ENCODE assay signal across 14 cellular contexts in genomic region chr1:30715216-30715615, GRCh38. TPM values are rescaled to one million over a fixed set of nuclear protein-coding genes. Genes with fewer than 3 reads are reported as not detected.
DNase-seq lines count a peak whose midpoint lies in the region; ATAC-seq, FAIRE-seq and TF ChIP-seq lines count a peak whose summit lies in the region.
"Had no signal": no experiment of that assay in that cellular context is flagged by ENCODE, and none has a peak within 500 bp of the region (broad histone marks: within the 10 kb centered on the region; RNA-seq: fewer than 3 reads in every experiment).

No MANE protein-coding gene starts in this region.

- H3K9ac ChIP-seq in Loucy (ENCODE audit: low read depth, low read length, poor library complexity, severe bottlenecking) (no peak overlapping the region), H1 (replicated peaks in 1 of 4; ENCODE audit: extremely low read depth in 1 of 4, low read depth in 3 of 4, low read length in 3 of 4) (no peak overlapping the region)

- peak; percentile 61 for TF ChIP-seq CTCF in Loucy (conservative IDR thresholded peaks at IDR 0.05; ENCODE audit: low read length)
- TF ChIP-seq CTCF in H1 (IDR thresholded peaks at IDR 0.05; ENCODE audit: control extremely low read depth in 1 of 3, insufficient read depth in 1 of 3, low read depth in 1 of 3, low read length in 3 of 3): peak in 2 of 3 experiments; percentile 68 to 70; a peak in 2 of 4 replicates

- no peaks in the 10 kb centered on the region for H3K79me1 ChIP-seq in H1 (ENCODE audit: low read depth, low read length)

- H3K36me3 Mint-ChIP-seq in activated naive CD4-positive, alpha-beta T cell treated with anti-CD3 and anti-CD28 coated beads for 36 hours (ENCODE audit: low read depth): peaks cover 1% of the 10 kb centered on the region
- no peaks in the 10 kb centered on the region for H3K36me3 Mint-ChIP-seq in activated naive CD4-positive, alpha-beta T cell treated with anti-CD3 and anti-CD28 coated beads, Interleukin-2, amount 10 ng/mL, durations not matched to agents 7 days and 5 days
- H3K36me3 Mint-ChIP-seq: T-cell had no signal

- H2AFZ ChIP-seq in Loucy (ENCODE audit: low read length) (no peak overlapping the region), H1 (ENCODE audit: low read length) (no peak overlapping the region)

- no peak overlapping the region for H3K4me3 Mint-ChIP-seq in activated naive CD4-positive, alpha-beta T cell treated with anti-CD3 and anti-CD28 coated beads for 36 hours
- H3K4me3 Mint-ChIP-seq in activated naive CD4-positive, alpha-beta T cell treated with anti-CD3 and anti-CD28 coated beads, Interleukin-2, amount 10 ng/mL, durations not matched to agents 7 days and 5 days: no peak overlapping the region
- H3K4me3 Mint-ChIP-seq: T-cell had no signal

- no peak overlapping the region for H3K27ac ChIP-seq in H1 (ENCODE audit: low read depth, low read length)

- H3K56ac ChIP-seq in H1 (replicated peaks; ENCODE audit: insufficient read length, low read depth, low read length): no peak overlapping the region

- no peaks in the 10 kb centered on the region for H3K36me3 ChIP-seq in Loucy (ENCODE audit: insufficient read depth, low read length)
- H3K36me3 ChIP-seq in H1 (ENCODE audit: control insufficient read depth in 2 of 4, insufficient read depth in 4 of 4, low read length in 3 of 4): no peaks in the 10 kb centered on the region

- no peaks in the 10 kb centered on the region for H3K9me2 ChIP-seq in Loucy (replicated peaks; ENCODE audit: low read depth, low read length)

- POLR2A ChIA-PET in H1 (lab: Charles Lee; ENCODE audit: partially characterized antibody): no interaction called here

- CTCF ChIA-PET in activated naive CD4-positive, alpha-beta T cell treated with anti-CD3 and anti-CD28 coated beads for 36 hours (lab: Charles Lee): interaction anchor here (0.5 to 1.4 kb wide), 4 partner anchors 8 to 410 kb away, joined by 3 to 4 read pairs (median 3); no protein-coding TSS in a partner anchor
- CTCF ChIA-PET in activated naive CD4-positive, alpha-beta T cell treated with anti-CD3 and anti-CD28 coated beads, Interleukin-2, amount 10 ng/mL, durations not matched to agents 7 days and 5 days (lab: Charles Lee): interaction anchor here (1.3 kb wide), 1 partner anchor 65 kb away, joined by 3 read pairs; no protein-coding TSS in a partner anchor
- CTCF ChIA-PET in H1 (lab: Charles Lee; ENCODE audit: partially characterized antibody): interaction anchor here (0.9 to 55.1 kb wide), 12 partner anchors 13 to 866 kb away, joined by 3 to 1640 read pairs (median 3); partner anchors contain the start of gene LAPTM5

- ATAC-seq in sciatic nerve: no peak
- no peak for ATAC-seq in left colon
- ATAC-seq: activated naive CD4-positive, alpha-beta T cell treated with anti-CD3 and anti-CD28 coated beads, Interleukin-2, amount 50 U/mL, for 72 hours; mucosa of descending colon; T-cell had no signal

- 85% methylated on average over 2 of the region's 2 CpGs; no CpG with 5 or more reads in 1 of the 2 experiments for WGBS in H1 (ENCODE audit: extremely low coverage in 1 of 2, insufficient coverage in 1 of 2, insufficient read length in 1 of 2, insufficient replicate concordance in 2 of 2, low coverage in 1 of 2, low lambda C conversion rate in 2 of 2, missing lambda C conversion rate in 1 of 2), 2 experiments

- no peak overlapping the region for H3K27ac Mint-ChIP-seq in activated naive CD4-positive, alpha-beta T cell treated with anti-CD3 and anti-CD28 coated beads for 36 hours
- no peak overlapping the region for H3K27ac Mint-ChIP-seq in activated naive CD4-positive, alpha-beta T cell treated with anti-CD3 and anti-CD28 coated beads, Interleukin-2, amount 10 ng/mL, durations not matched to agents 7 days and 5 days
- H3K27ac Mint-ChIP-seq: activated naive CD4-positive, alpha-beta T cell treated with anti-CD3 and anti-CD28 coated beads, Interleukin-2, amount 50 U/mL, for 72 hours; T-cell had no signal

- H3K27me3 ChIP-seq in Loucy (ENCODE audit: insufficient read depth, low read length, poor library complexity, severe bottlenecking) (no peaks in the 10 kb centered on the region), H1 (replicated peaks in 1 of 4; ENCODE audit: control insufficient read depth in 3 of 4, extremely low read depth in 1 of 4, insufficient read depth in 3 of 4, low read length in 3 of 4) (no peaks in the 10 kb centered on the region; a peak in 1 of 7 replicates)

- H3K27me3 Mint-ChIP-seq in activated naive CD4-positive, alpha-beta T cell treated with anti-CD3 and anti-CD28 coated beads for 36 hours (ENCODE audit: low read depth): no peaks in the 10 kb centered on the region
- peaks cover 35% of the 10 kb centered on the region for H3K27me3 Mint-ChIP-seq in activated naive CD4-positive, alpha-beta T cell treated with anti-CD3 and anti-CD28 coated beads, Interleukin-2, amount 10 ng/mL, durations not matched to agents 7 days and 5 days

- no peaks in the 10 kb centered on the region for H3F3A ChIP-seq in Loucy (ENCODE audit: low read depth)

- no peak overlapping the region for H3K4ac ChIP-seq in H1 (replicated peaks; ENCODE audit: insufficient read length, low read depth, low read length)

- H2AK5ac ChIP-seq in H1 (ENCODE audit: low read depth, low read length): no peak overlapping the region

- H3K18ac ChIP-seq in H1 (ENCODE audit: extremely low read depth, low read length): no peak overlapping the region

- peaks cover 9% of the 10 kb centered on the region for H3K9me3 Mint-ChIP-seq in activated naive CD4-positive, alpha-beta T cell treated with anti-CD3 and anti-CD28 coated beads for 36 hours
- peaks cover 12% of the 10 kb centered on the region for H3K9me3 Mint-ChIP-seq in activated naive CD4-positive, alpha-beta T cell treated with anti-CD3 and anti-CD28 coated beads, Interleukin-2, amount 10 ng/mL, durations not matched to agents 7 days and 5 days

- no peak for FAIRE-seq in H1 (lab: Jason Lieb, UNC)
- FAIRE-seq: GM19239 had no signal

- no peak for TF ChIP-seq POLR2A in H1 (IDR thresholded peaks at IDR 0.05; ENCODE audit: control extremely low read depth in 1 of 2, low read depth in 2 of 2, low read length in 2 of 2)

- H3K9me3 ChIP-seq in Loucy (ENCODE audit: insufficient read depth, low read depth, low read length): peaks cover 8% of the 10 kb centered on the region; the same call in 1 of the 2 replicates
- peaks cover 10 to 11% of the 10 kb centered on the region in 2 experiments for H3K9me3 ChIP-seq in H1 (ENCODE audit: insufficient read depth in 2 of 2, low read depth in 1 of 2, low read length in 1 of 2)
- H3K9me3 ChIP-seq: Caco-2 had no signal

- H4K8ac ChIP-seq in H1 (ENCODE audit: extremely low read depth, insufficient read depth, low read length): no peak overlapping the region

- DNase-seq in activated naive CD4-positive, alpha-beta T cell treated with anti-CD3 and anti-CD28 coated beads for 36 hours: peak; percentile 36
- DNase-seq in activated naive CD4-positive, alpha-beta T cell treated with anti-CD3 and anti-CD28 coated beads, Interleukin-2, amount 10 ng/mL, durations not matched to agents 7 days and 5 days: no peak
- DNase-seq in H1 (ENCODE audit: low read depth in 1 of 2, low spot score in 2 of 2) (peak in 1 of 2 experiments; percentile 75), sciatic nerve (ENCODE audit: low spot score) (no peak), left colon (no peak), kidney glomerular epithelial cell (lab: John Stamatoyannopoulos, UW) (no peak)
- peak; percentile 26 for DNase-seq in stimulated activated CD4-positive, alpha-beta T cell treated with anti-CD3 and anti-CD28 coated beads, Interleukin-4, amount 100 ng/mL, for 1 hour
- DNase-seq: Caco-2, NCI-H2029 treated with DMSO at 0.1 percent for 48 hours, T-cell had no signal

- intact Hi-C loops in activated naive CD4-positive, alpha-beta T cell treated with anti-CD3 and anti-CD28 coated beads for 36 hours (cut with micrococcal nuclease): no loop called here
- intact Hi-C loops in sciatic nerve (cut with DNase I) (loop anchor here (5.0 kb wide), 1 partner anchor 1488 kb away; no protein-coding TSS in a partner anchor), left colon (cut with DNase I, micrococcal nuclease) (loop anchor here in 1 of 2 donors (10.0 kb wide), 1 partner anchor 1480 kb away; the partner anchor contains the start of genes MECR and PTPRU)

- H4K91ac ChIP-seq in H1 (replicated peaks; ENCODE audit: insufficient read length, low read length): no peak overlapping the region

- no peak for TF ChIP-seq RAD21 in H1 (IDR thresholded peaks at IDR 0.05 in 1 of 2, conservative IDR thresholded peaks at IDR 0.05 in 1 of 2; ENCODE audit: low read depth in 2 of 2, low read length in 2 of 2)

- H4K20me1 ChIP-seq in Loucy (ENCODE audit: insufficient read depth, low read length, poor library complexity, severe bottlenecking): no peaks in the 10 kb centered on the region
- no peaks in the 10 kb centered on the region for H4K20me1 ChIP-seq in H1 (replicated peaks in 1 of 2; ENCODE audit: control insufficient read depth in 1 of 2, insufficient read depth in 2 of 2, low read length in 2 of 2)

- H3K23me2 ChIP-seq in H1 (ENCODE audit: low read depth, low read length): peaks cover 10% of the 10 kb centered on the region; the same call in 1 of the 2 replicates

- no peak overlapping the region for H4K5ac ChIP-seq in H1 (ENCODE audit: insufficient read length, low read depth, low read length)

- peaks cover 8% of the 10 kb centered on the region for H3K4me1 ChIP-seq in Loucy (ENCODE audit: insufficient read depth, low read length, poor library complexity, severe bottlenecking)
- peaks cover 0 to 4% (median 1%) of the 10 kb centered on the region in 4 experiments; a peak in 5 of 7 replicates for H3K4me1 ChIP-seq in H1 (replicated peaks in 1 of 4; ENCODE audit: control insufficient read depth in 3 of 4, insufficient read depth in 4 of 4, low read length in 3 of 4)
- H3K4me1 ChIP-seq: Caco-2 had no signal

- TF ChIP-seq EP300 in H1 (IDR thresholded peaks at IDR 0.05; ENCODE audit: borderline replicate concordance in 1 of 2, low read depth in 2 of 2, low read length in 2 of 2): no peak

- no peak overlapping the region for H2BK12ac ChIP-seq in H1 (ENCODE audit: low read depth, low read length)

- no peak overlapping the region for H2BK5ac ChIP-seq in H1 (ENCODE audit: low read depth, low read length)

- H3K14ac ChIP-seq in H1 (ENCODE audit: insufficient read length): no peak overlapping the region

- H3K4me1 Mint-ChIP-seq in activated naive CD4-positive, alpha-beta T cell treated with anti-CD3 and anti-CD28 coated beads for 36 hours (ENCODE audit: low read depth): peaks cover 14% of the 10 kb centered on the region
- peaks cover 17% of the 10 kb centered on the region for H3K4me1 Mint-ChIP-seq in activated naive CD4-positive, alpha-beta T cell treated with anti-CD3 and anti-CD28 coated beads, Interleukin-2, amount 10 ng/mL, durations not matched to agents 7 days and 5 days

- H3K23ac ChIP-seq in H1 (ENCODE audit: insufficient read length): no peak overlapping the region

- H3K4me3 ChIP-seq in Loucy (ENCODE audit: low read length, poor library complexity, severe bottlenecking) (no peak overlapping the region), H1 (ENCODE audit: extremely low read depth in 1 of 4, insufficient read depth in 2 of 4, low read depth in 3 of 4, low read length in 4 of 4) (no peak overlapping the region)
- H3K4me3 ChIP-seq: mucosa of descending colon had no signal

- H3K79me2 ChIP-seq in Loucy (ENCODE audit: insufficient read depth, low read length) (no peaks in the 10 kb centered on the region), H1 (ENCODE audit: control insufficient read depth in 1 of 2, insufficient read depth in 2 of 2, low read length in 2 of 2) (no peaks in the 10 kb centered on the region)

- no peak overlapping the region for H2BK20ac ChIP-seq in H1 (ENCODE audit: low read length)

- H2BK15ac ChIP-seq in H1 (ENCODE audit: low read length): 0 out of 2 replicates have a peak overlapping the region, but pooled peaks have one; percentile 37

- no peak overlapping the region for H2BK120ac ChIP-seq in H1 (replicated peaks; ENCODE audit: low read depth, low read length)

- H3K4me2 ChIP-seq in Loucy (ENCODE audit: low read depth, low read length, poor library complexity, severe bottlenecking): no peak overlapping the region
- H3K4me2 ChIP-seq in H1 (ENCODE audit: insufficient read depth in 1 of 2, low read depth in 2 of 2, low read length in 2 of 2): no peak overlapping the region

RNA-seq across cellular contexts. Expression of gene MATN1, which starts 8.2 kb away (rescaled TPM):
- under 1 TPM; 0.36 to 0.37 TPM for total RNA-seq in activated naive CD4-positive, alpha-beta T cell treated with anti-CD3 and anti-CD28 coated beads for 36 hours
- total RNA-seq in H1 (2021; fragmentation: NEBNext Ultra II Directional; extraction: Animal tissue kit (Norgen Biotek cat#: 25700)): 0.11 and 0.28 TPM in 2 replicates
- 0.11 and 0.12 TPM in 2 replicates for polyA plus RNA-seq in H1 (2011; rRNA removed)
- polyA plus RNA-seq in H1 (2011; cell fraction: cytosol; rRNA removed): 0.23 TPM
- 0.19 TPM for polyA plus RNA-seq in H1 (2011; cell fraction: nucleus; rRNA removed)
- 0.11 to 0.32 TPM (median 0.16 TPM) in 4 replicates for polyA plus RNA-seq in H1 (2012, experiment 1 of 2)
- not detected for polyA plus RNA-seq in H1 (2012, experiment 2 of 2)
- 0.08 TPM for polyA plus RNA-seq in H1 (2013, experiment 1 of 2)
- 0.11 TPM for polyA plus RNA-seq in H1 (2013, experiment 2 of 2)
- polyA minus RNA-seq in H1 (2011; rRNA and poly(A)+ RNA removed): 0.13 and 0.24 TPM in 2 replicates
- polyA minus RNA-seq in H1 (2011; cell fraction: cytosol; rRNA and poly(A)+ RNA removed): not detected
- not detected for polyA minus RNA-seq in H1 (2011; cell fraction: nucleus; rRNA and poly(A)+ RNA removed)
- total RNA-seq in sciatic nerve (0.18 TPM), left colon (not detected)
- total RNA-seq: Caco-2 had no signal

RNA-seq across cellular contexts. Expression of gene LAPTM5, which starts 42.4 kb away (rescaled TPM):
- 100 to 1,000 TPM; 205 to 208 TPM for total RNA-seq in activated naive CD4-positive, alpha-beta T cell treated with anti-CD3 and anti-CD28 coated beads for 36 hours
- total RNA-seq in H1 (2021; fragmentation: NEBNext Ultra II Directional; extraction: Animal tissue kit (Norgen Biotek cat#: 25700)): 0.37 and 0.52 TPM in 2 replicates
- 0.77 and 1.4 TPM in 2 replicates for polyA plus RNA-seq in H1 (2011; rRNA removed)
- polyA plus RNA-seq in H1 (2011; cell fraction: cytosol; rRNA removed): 0.83 TPM
- polyA plus RNA-seq in H1 (2011; cell fraction: nucleus; rRNA removed): 0.46 TPM
- polyA plus RNA-seq in H1 (2012, experiment 1 of 2): 0.39 to 0.60 TPM (median 0.52 TPM) in 3 of 4 replicates, not detected in the other
- polyA plus RNA-seq in H1 (2012, experiment 2 of 2): 0.18 TPM
- polyA plus RNA-seq in H1 (2013, experiment 1 of 2): 0.57 TPM
- polyA plus RNA-seq in H1 (2013, experiment 2 of 2): 0.99 TPM
- 1.0 and 1.1 TPM in 2 replicates for polyA minus RNA-seq in H1 (2011; rRNA and poly(A)+ RNA removed)
- polyA minus RNA-seq in H1 (2011; cell fraction: cytosol; rRNA and poly(A)+ RNA removed): not detected
- 0.30 TPM for polyA minus RNA-seq in H1 (2011; cell fraction: nucleus; rRNA and poly(A)+ RNA removed)
- total RNA-seq in sciatic nerve: 65.0 TPM
- 10 to 100 TPM; 10.7 to 49.1 TPM for total RNA-seq in left colon
- total RNA-seq: Caco-2 had no signal

Comparison
In these comparisons a context has a peak if more than half of its experiments do, and no peak if none do; other contexts are left out.
1. DNase-seq: peak in activated naive CD4-positive, alpha-beta T cell treated with anti-CD3 and anti-CD28 coated beads for 36 hours (single experiment) and stimulated activated CD4-positive, alpha-beta T cell treated with anti-CD3 and anti-CD28 coated beads, Interleukin-4, amount 100 ng/mL, for 1 hour (single experiment); none in activated naive CD4-positive, alpha-beta T cell treated with anti-CD3 and anti-CD28 coated beads, Interleukin-2, amount 10 ng/mL, durations not matched to agents 7 days and 5 days (single experiment), sciatic nerve (single experiment), left colon (0 of 2) and kidney glomerular epithelial cell (single experiment).